22 cellular contexts compared by ENCODE assay signal in the genomic region with DNA sequence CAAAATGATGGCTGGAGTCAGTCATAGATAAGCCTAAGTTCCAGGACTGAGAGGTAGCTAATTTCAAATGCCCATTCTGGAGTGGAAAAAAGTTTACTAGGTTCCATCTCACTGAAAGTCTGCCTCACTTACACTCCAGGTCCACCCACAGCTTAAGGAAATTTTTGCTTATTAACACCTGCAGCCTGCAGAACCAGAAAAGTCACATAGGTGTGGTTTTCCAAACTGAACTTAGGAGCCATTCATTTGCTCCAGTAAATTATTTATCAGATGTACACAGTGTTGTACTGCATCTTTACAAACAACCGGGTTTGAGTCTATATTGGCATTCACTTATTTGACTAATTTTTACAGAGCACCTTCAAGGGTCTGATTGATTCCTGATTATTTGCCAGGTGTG.
DNase-seq lines count a peak whose midpoint lies in the region; ATAC-seq and TF ChIP-seq lines count a peak whose summit lies in the region.
"Had no signal": no experiment of that assay in that cellular context is flagged by ENCODE, and none has a peak within 500 bp of the region (broad histone marks: within the 10 kb centered on the region; RNA-seq: fewer than 3 reads in every experiment).

No MANE protein-coding gene starts in this region.

- H3K4me3 Mint-ChIP-seq in activated naive CD8-positive, alpha-beta T cell treated with anti-CD3 and anti-CD28 coated beads, Interleukin-2, amount 50 U/mL, for 24 hours = no peak overlapping the region
- H3K4me3 Mint-ChIP-seq: CD8-positive, alpha-beta T cell had no signal

- DNase-seq in NCI-H510A treated with DMSO at 0.1 percent for 48 hours (lab: John Stamatoyannopoulos, UW) = peak; percentile 1
- DNase-seq in NCI-H510A (lab: John Stamatoyannopoulos, UW) = no peak
- DNase-seq in colonic mucosa = peak; percentile 57
- DNase-seq in mucosa of descending colon = peak in 1 of 3 donors; percentile 82
- peak; percentile 28 for DNase-seq in transverse colon
- no peak for DNase-seq in NCI-H146 treated with DMSO at 0.1 percent for 48 hours (lab: John Stamatoyannopoulos, UW; ENCODE audit: unreplicated experiment)
- no peak for DNase-seq in activated naive CD8-positive, alpha-beta T cell treated with anti-CD3 and anti-CD28 coated beads, Interleukin-2, amount 50 U/mL, for 24 hours
- DNase-seq: AML-193; C1 segment of cervical spinal cord; CD8-positive, alpha-beta T cell; EL; Karpas-422; MG63; NCI-H187 treated with DMSO at 0.1 percent for 48 hours; NCI-H2107; NCI-H446 treated with DMSO at 0.1 percent for 48 hours; NCI-H774; NK-92 treated with Interleukin-12 subunit alpha and Interleukin-12 subunit beta, amount 100 ng/mL, for 24 hours; SIG-M5 had no signal

- H3K9ac ChIP-seq in colonic mucosa (ENCODE audit: low read depth in 2 of 2, low read length in 2 of 2) = no peak overlapping the region

- H3K27me3 Mint-ChIP-seq in activated naive CD8-positive, alpha-beta T cell treated with anti-CD3 and anti-CD28 coated beads, Interleukin-2, amount 50 U/mL, for 24 hours = no peaks in the 10 kb centered on the region

- 41 to 55% methylated on average over 1 of the region's 1 CpG for WGBS in transverse colon (ENCODE audit: low coverage in 1 of 2), 2 donors

- peak; percentile 82 for ATAC-seq in mucosa of descending colon
- ATAC-seq in activated naive CD8-positive, alpha-beta T cell treated with anti-CD3 and anti-CD28 coated beads, Interleukin-2, amount 50 U/mL, for 24 hours = no peak
- ATAC-seq in HG02642 (IDR thresholded peaks at IDR 0.05; ENCODE audit: poor library complexity, unreplicated experiment) = no peak
- ATAC-seq: CD8-positive, alpha-beta T cell; Panc1; SK-N-SH treated with all-trans-retinoic acid at 6 μM for 48 hours had no signal

- no peaks in the 10 kb centered on the region for H3K9me3 ChIP-seq in colonic mucosa
- H3K9me3 ChIP-seq in mucosa of descending colon = no peaks in the 10 kb centered on the region
- no peaks in the 10 kb centered on the region for H3K9me3 ChIP-seq in transverse colon
- H3K9me3 ChIP-seq: MG63 had no signal

- H3K27me3 ChIP-seq in colonic mucosa (no peaks in the 10 kb centered on the region), transverse colon (no peaks in the 10 kb centered on the region)
- H3K27me3 ChIP-seq: MG63 had no signal

- no peaks in the 10 kb centered on the region for H3K9me3 Mint-ChIP-seq in activated naive CD8-positive, alpha-beta T cell treated with anti-CD3 and anti-CD28 coated beads, Interleukin-2, amount 50 U/mL, for 24 hours
- H3K9me3 Mint-ChIP-seq: CD8-positive, alpha-beta T cell had no signal

- TF ChIP-seq EP300 in transverse colon (IDR thresholded peaks at IDR 0.05; ENCODE audit: low read depth) = no peak

- no peak overlapping the region for H3K27ac ChIP-seq in colonic mucosa
- H3K27ac ChIP-seq in transverse colon = peak overlapping the region in 1 of 4 donors; percentile 37

- TF ChIP-seq CTCF in colonic mucosa (IDR thresholded peaks at IDR 0.05) (no peak), mucosa of descending colon (IDR thresholded peaks at IDR 0.05) (no peak), transverse colon (IDR thresholded peaks at IDR 0.05) (no peak)

- H3K36me3 ChIP-seq in colonic mucosa (no peaks in the 10 kb centered on the region), mucosa of descending colon (ENCODE audit: low read depth) (no peaks in the 10 kb centered on the region), transverse colon (no peaks in the 10 kb centered on the region)
- H3K36me3 ChIP-seq: MG63 had no signal

- in situ Hi-C loops in transverse colon (cut with MboI; ENCODE audit: low pct_ligation_motif_present in 1 of 4, low pct_unique_long_range_greater_than_20kb in 1 of 4, low sequenced_read_pairs in 3 of 4) = loop anchor here in 1 of 4 donors (25.0 kb wide), 1 partner anchor 140 kb away; no protein-coding TSS in a partner anchor

- H3K4me3 ChIP-seq in colonic mucosa = no peak overlapping the region
- H3K4me3 ChIP-seq in mucosa of descending colon = no peak overlapping the region
- H3K4me3 ChIP-seq in transverse colon = no peak overlapping the region
- H3K4me3 ChIP-seq: MG63 had no signal

- no peak for TF ChIP-seq POLR2A in transverse colon (IDR thresholded peaks at IDR 0.05)

- H3K36me3 Mint-ChIP-seq in activated naive CD8-positive, alpha-beta T cell treated with anti-CD3 and anti-CD28 coated beads, Interleukin-2, amount 50 U/mL, for 24 hours (ENCODE audit: low read depth) = no peaks in the 10 kb centered on the region
- H3K36me3 Mint-ChIP-seq: CD8-positive, alpha-beta T cell had no signal

- H3K27ac Mint-ChIP-seq in activated naive CD8-positive, alpha-beta T cell treated with anti-CD3 and anti-CD28 coated beads, Interleukin-2, amount 50 U/mL, for 24 hours = no peak overlapping the region
- H3K27ac Mint-ChIP-seq: CD8-positive, alpha-beta T cell had no signal

- peaks cover 10% of the 10 kb centered on the region for H3K4me1 Mint-ChIP-seq in activated naive CD8-positive, alpha-beta T cell treated with anti-CD3 and anti-CD28 coated beads, Interleukin-2, amount 50 U/mL, for 24 hours

- intact Hi-C loops in colonic mucosa (cut with DNase I) (no loop called here), mucosa of descending colon (cut with DNase I, micrococcal nuclease) (no loop called here), transverse colon (cut with DNase I; ENCODE audit: low total_unique reads) (no loop called here)

- H3K4me1 ChIP-seq in colonic mucosa (no peaks in the 10 kb centered on the region), mucosa of descending colon (ENCODE audit: low read depth) (peaks cover 6% of the 10 kb centered on the region), transverse colon (peaks cover 0 to 11% (median 0%) of the 10 kb centered on the region in 4 donors)

Comparison
In these comparisons a context has a peak if more than half of its experiments do, and no peak if none do; other contexts are left out.
1. DNase-seq: peak in NCI-H510A treated with DMSO at 0.1 percent for 48 hours (single experiment), colonic mucosa (single experiment) and transverse colon (single experiment); none in NCI-H510A (single experiment), NCI-H146 treated with DMSO at 0.1 percent for 48 hours (single experiment) and activated naive CD8-positive, alpha-beta T cell treated with anti-CD3 and anti-CD28 coated beads, Interleukin-2, amount 50 U/mL, for 24 hours (single experiment).